ENCODE assay signal across 9 cellular contexts in the genomic region with DNA sequence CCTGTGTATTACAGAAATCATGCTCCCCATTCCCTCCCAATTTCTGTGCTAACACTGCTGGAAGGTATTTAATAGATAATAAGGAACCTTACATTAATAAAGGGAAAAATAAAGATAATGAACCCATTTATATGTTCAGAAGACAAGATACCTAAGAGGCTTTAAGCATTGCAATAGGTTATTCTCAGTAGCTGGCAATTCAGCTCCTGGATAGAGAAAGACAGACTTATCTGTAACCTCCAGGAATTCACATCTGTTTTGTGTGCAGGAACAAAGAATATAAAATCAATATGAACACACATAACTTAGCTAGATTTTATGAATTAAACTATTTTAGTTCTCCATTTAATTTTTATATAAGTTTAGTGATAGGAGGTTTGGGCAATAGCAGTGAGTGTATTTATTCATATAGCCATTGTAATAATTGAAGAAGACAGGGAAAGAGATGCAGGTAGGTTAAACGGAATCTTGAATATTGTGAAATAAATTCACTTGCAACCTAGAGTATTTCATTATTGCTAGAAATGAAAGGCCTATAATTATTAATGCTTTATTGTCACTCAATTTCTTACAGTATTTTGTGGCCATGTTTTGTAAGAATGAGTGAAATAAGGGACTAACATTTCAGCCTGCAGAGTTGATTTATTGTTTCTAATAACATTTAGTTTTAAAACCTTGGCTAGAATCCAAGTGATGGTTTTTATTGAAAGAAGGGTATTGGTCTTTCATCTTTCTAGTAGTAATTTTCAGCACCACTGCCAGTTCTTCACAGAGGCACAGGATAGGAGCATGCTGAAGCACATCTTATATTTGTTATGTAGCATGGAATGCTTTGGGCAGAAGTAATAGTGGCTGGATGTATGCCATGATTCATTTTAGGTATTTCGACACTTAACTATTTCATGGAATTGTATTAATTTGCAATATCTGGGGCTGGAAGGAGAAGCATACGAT. TPM values are rescaled to one million over a fixed set of nuclear protein-coding genes. Genes with fewer than 3 reads are reported as not detected.
DNase-seq lines count a peak whose midpoint lies in the region; TF ChIP-seq lines count a peak whose summit lies in the region.
"Had no signal": no experiment of that assay in that cellular context is flagged by ENCODE, and none has a peak within 500 bp of the region (broad histone marks: within the 10 kb centered on the region; RNA-seq: fewer than 3 reads in every experiment).

No MANE protein-coding gene starts in this region.

- no peak overlapping the region for H4K5ac ChIP-seq in mesendoderm (ENCODE audit: low read length)

- H3K9me3 Mint-ChIP-seq in immature natural killer cell: no peaks in the 10 kb centered on the region

- DNase-seq in A673 (ENCODE audit: low spot score) (peak; percentile 8), SK-N-SH (no peak), immature natural killer cell (no peak), mesendoderm (no peak), T-helper 9 cell (no peak)
- no peak for DNase-seq in activated CD4-positive, CD25-positive, alpha-beta regulatory T cell (lab: John Stamatoyannopoulos, UW)

- no peak overlapping the region for H2BK5ac ChIP-seq in mesendoderm (ENCODE audit: low read length)

- TF ChIP-seq RAD21 in SK-N-SH (IDR thresholded peaks at IDR 0.05; ENCODE audit: low read length): no peak

- CTCF ChIA-PET in A673 (lab: Charles Lee): no interaction called here
- CTCF ChIA-PET in SK-N-SH (lab: Yijun Ruan, JAX): interaction anchor here (0.8 to 3.9 kb wide), 5 partner anchors 9 to 229 kb away, joined by 3 to 27 read pairs (median 3); no protein-coding TSS in a partner anchor

- peak overlapping the region; percentile 80 for H3K4me2 ChIP-seq in SK-N-SH
- no peak overlapping the region for H3K4me2 ChIP-seq in mesendoderm (ENCODE audit: low read length)

- TSS peak; percentile 36 for BruUV-seq in A673 (replicated peaks; lab: Mats Ljungman, UMichigan)

- WGBS in SK-N-SH (ENCODE audit: low lambda C conversion rate): 14% methylated on average over 3 of the region's 3 CpGs
- no CpG with 5 or more reads among the region's 3 CpGs for WGBS in mesendoderm (ENCODE audit: extremely low coverage, insufficient coverage, low lambda C conversion rate)

- peak overlapping the region; percentile 78; the same call in 1 of the 2 replicates for H3K9ac ChIP-seq in SK-N-SH
- H3K9ac ChIP-seq in iPS-15b (ENCODE audit: low read depth, low read length): peak overlapping the region; percentile 26
- H3K9ac ChIP-seq in mesendoderm (ENCODE audit: low read length): no peak overlapping the region

- peaks cover 2 to 6% of the 10 kb centered on the region in 2 donors for H3K4me1 Mint-ChIP-seq in immature natural killer cell

- peaks cover 0 to 4% (median 0%) of the 10 kb centered on the region in 3 donors for H3K36me3 Mint-ChIP-seq in immature natural killer cell

- TF ChIP-seq CTCF in A673 (conservative IDR thresholded peaks at IDR 0.05; ENCODE audit: low read depth, low read length) (no peak), GM12875 (IDR thresholded peaks at IDR 0.05; ENCODE audit: borderline replicate concordance, insufficient read depth, low read depth, low read length) (no peak), SK-N-SH (IDR thresholded peaks at IDR 0.05) (no peak)

- H3K9me2 ChIP-seq in SK-N-SH: no peaks in the 10 kb centered on the region

- POLR2A ChIA-PET in A673 (lab: Charles Lee; ENCODE audit: low non-redundant PET) (no interaction called here), SK-N-SH (lab: Yijun Ruan, JAX) (no interaction called here)

- H2AFZ ChIP-seq in SK-N-SH (ENCODE audit: low read depth): 0 out of 2 replicates have a peak overlapping the region, but pooled peaks have one; percentile 85

- H3K4me3 Mint-ChIP-seq in immature natural killer cell: no peak overlapping the region
- H3K4me3 Mint-ChIP-seq: activated naive CD8-positive, alpha-beta T cell had no signal

- peaks cover 3% of the 10 kb centered on the region for H3F3A ChIP-seq in SK-N-SH (replicated peaks; ENCODE audit: insufficient read depth)

- H3K9me3 ChIP-seq in A673 (ENCODE audit: low read depth, low read length, poor library complexity, severe bottlenecking) (no peaks in the 10 kb centered on the region), SK-N-SH (no peaks in the 10 kb centered on the region), iPS-15b (ENCODE audit: control insufficient read depth, insufficient read depth, low read length) (no peaks in the 10 kb centered on the region)

- H2BK120ac ChIP-seq in mesendoderm (ENCODE audit: low read depth, low read length): no peak overlapping the region

- no peak overlapping the region for H3K4ac ChIP-seq in mesendoderm (ENCODE audit: low read depth, low read length)

- H3K27me3 ChIP-seq in A673 (replicated peaks; ENCODE audit: insufficient read depth, low read depth, low read length, poor library complexity): no peaks in the 10 kb centered on the region
- H3K27me3 ChIP-seq in SK-N-SH (ENCODE audit: insufficient read depth): no peaks in the 10 kb centered on the region
- no peaks in the 10 kb centered on the region for H3K27me3 ChIP-seq in iPS-15b (ENCODE audit: control insufficient read depth, insufficient read depth, low read length)
- H3K27me3 ChIP-seq in mesendoderm (ENCODE audit: insufficient read depth, low read length, poor library complexity): no peaks in the 10 kb centered on the region

- H3K18ac ChIP-seq in mesendoderm (ENCODE audit: low read length): no peak overlapping the region

- no peak overlapping the region for H2BK15ac ChIP-seq in mesendoderm (replicated peaks; ENCODE audit: low read depth)

- no peak overlapping the region for H3K23ac ChIP-seq in mesendoderm (ENCODE audit: low read length)

- H2AK5ac ChIP-seq in mesendoderm (ENCODE audit: low read length): no peak overlapping the region

- TF ChIP-seq EP300 in SK-N-SH (IDR thresholded peaks at IDR 0.05; ENCODE audit: borderline replicate concordance in 1 of 2, low read depth in 1 of 2, low read length in 1 of 2): no peak

- peak overlapping the region; percentile 91 for H3K4me3 ChIP-seq in A673 (ENCODE audit: low read depth, low read length, poor library complexity, severe bottlenecking)
- H3K4me3 ChIP-seq in GM12875 (ENCODE audit: low read depth, low read length): peak overlapping the region; percentile 100
- H3K4me3 ChIP-seq in SK-N-SH (ENCODE audit: low read depth in 2 of 2, low read length in 1 of 2): peak overlapping the region; percentile 72 to 99
- peak overlapping the region; percentile 99 for H3K4me3 ChIP-seq in iPS-15b (ENCODE audit: low read depth, low read length)
- no peak overlapping the region for H3K4me3 ChIP-seq in mesendoderm (ENCODE audit: low read length)

- no peak overlapping the region for H4K8ac ChIP-seq in mesendoderm (ENCODE audit: low read depth, low read length)

- peaks cover 0 to 5% (median 2%) of the 10 kb centered on the region in 3 donors for H3K27me3 Mint-ChIP-seq in immature natural killer cell (ENCODE audit: low read depth in 3 of 3)
- H3K27me3 Mint-ChIP-seq: activated naive CD8-positive, alpha-beta T cell had no signal

- intact Hi-C loops in A673 (cut with micrococcal nuclease; ENCODE audit: unreplicated experiment): no loop called here

- H3K4me1 ChIP-seq in A673 (ENCODE audit: insufficient read depth, low read length, poor library complexity, severe bottlenecking) (peaks cover 40% of the 10 kb centered on the region), SK-N-SH (ENCODE audit: control insufficient read depth in 1 of 2, insufficient read depth in 2 of 2, low read depth in 1 of 2, low read length in 1 of 2) (peaks cover 20 to 22% of the 10 kb centered on the region in 2 experiments; a peak in 3 of 4 replicates), iPS-15b (ENCODE audit: control insufficient read depth, insufficient read depth, low read length) (peaks cover 11% of the 10 kb centered on the region), mesendoderm (ENCODE audit: control insufficient read depth, low read depth, low read length) (no peaks in the 10 kb centered on the region)

- peaks cover 55% of the 10 kb centered on the region for H3K79me2 ChIP-seq in SK-N-SH (ENCODE audit: insufficient read depth)
- peaks cover 8% of the 10 kb centered on the region for H3K79me2 ChIP-seq in mesendoderm (ENCODE audit: control insufficient read depth, insufficient read depth, low read length)

- no peak overlapping the region for H3K27ac Mint-ChIP-seq in immature natural killer cell
- H3K27ac Mint-ChIP-seq: activated naive CD8-positive, alpha-beta T cell had no signal

- no peaks in the 10 kb centered on the region for H3K36me3 ChIP-seq in A673 (ENCODE audit: insufficient read depth, low read length, poor library complexity, severe bottlenecking)
- no peaks in the 10 kb centered on the region for H3K36me3 ChIP-seq in SK-N-SH (replicated peaks in 1 of 2; ENCODE audit: control insufficient read depth in 1 of 2, insufficient read depth in 2 of 2, low read length in 1 of 2)
- no peaks in the 10 kb centered on the region for H3K36me3 ChIP-seq in iPS-15b (ENCODE audit: control insufficient read depth, insufficient read depth, low read length)
- H3K36me3 ChIP-seq in mesendoderm (ENCODE audit: control insufficient read depth, insufficient read depth, low read length): no peaks in the 10 kb centered on the region

- H4K20me1 ChIP-seq in SK-N-SH (ENCODE audit: insufficient read depth): peaks cover 19% of the 10 kb centered on the region

- H3K56ac ChIP-seq in mesendoderm (ENCODE audit: low read length): no peak overlapping the region

- H3K27ac ChIP-seq in A673 (ENCODE audit: low read depth, low read length, poor library complexity, severe bottlenecking) (no peak overlapping the region), SK-N-SH (ENCODE audit: low read depth in 2 of 2, low read length in 1 of 2) (peak overlapping the region in 1 of 2 experiments; percentile 95; a peak in 2 of 4 replicates), mesendoderm (ENCODE audit: low read depth, low read length) (no peak overlapping the region)

- H3K79me1 ChIP-seq in mesendoderm (ENCODE audit: low read length): no peaks in the 10 kb centered on the region

TF ChIP-seq in SK-N-SH, 30 proteins besides CTCF, POLR2A, EP300 and RAD21 (continues in another document):
- TF ChIP-seq MXI1 (IDR thresholded peaks at IDR 0.05; ENCODE audit: low read depth, low read length) (peak; percentile 34; the same call in 1 of the 2 replicates), FOSL2 (IDR thresholded peaks at IDR 0.05; ENCODE audit: borderline replicate concordance, low read depth) (no peak), TEAD4 (IDR thresholded peaks at IDR 0.05; ENCODE audit: borderline replicate concordance, insufficient read depth) (no peak)

RNA-seq across cellular contexts. Expression of a gene that starts 1.5 kb away (rescaled TPM):
- 30.7 and 33.3 TPM in 2 replicates for total RNA-seq in A673 (2021)
- polyA plus RNA-seq in SK-N-SH (2012; rRNA removed) (7.9 and 11.5 TPM in 2 replicates), immature natural killer cell (1 to 10 TPM; 4.3 to 7.1 (median 6.8) TPM)
- 11.4 and 12.2 TPM in 2 replicates for polyA plus RNA-seq in SK-N-SH (2012; cell fraction: cytosol; rRNA removed)
- 4.1 and 6.8 TPM in 2 replicates for polyA plus RNA-seq in SK-N-SH (2012; cell fraction: nucleus; rRNA removed)
- 23.5 TPM for polyA plus RNA-seq in mesendoderm (2013, experiment 1 of 2)
- polyA plus RNA-seq in mesendoderm (2013, experiment 2 of 2): 23.4 TPM
